Comparison of ENCODE assay signal across 15 cellular contexts in genomic region chr10:59375990-59376389, GRCh38. TPM values are rescaled to one million over a fixed set of nuclear protein-coding genes. Genes with fewer than 3 reads are reported as not detected.
DNase-seq lines count a peak whose midpoint lies in the region; TF ChIP-seq lines count a peak whose summit lies in the region.
"Had no signal": no experiment of that assay in that cellular context is flagged by ENCODE, and none has a peak within 500 bp of the region (broad histone marks: within the 10 kb centered on the region; RNA-seq: fewer than 3 reads in every experiment).

No MANE protein-coding gene starts in this region.

- H3K27me3 Mint-ChIP-seq in nephron (ENCODE audit: low read depth) = no peaks in the 10 kb centered on the region

- H3K4me3 Mint-ChIP-seq in nephron = no peak overlapping the region
- H3K4me3 Mint-ChIP-seq: CD4-positive, CD25-positive, alpha-beta regulatory T cell had no signal

- H3K27me3 ChIP-seq in fibroblast of lung (ENCODE audit: control insufficient read depth, insufficient read depth, low read length) = no peaks in the 10 kb centered on the region
- no peaks in the 10 kb centered on the region for H3K27me3 ChIP-seq in sigmoid colon
- H3K27me3 ChIP-seq: BLaER1 treated with 17β-estradiol and CSF1 and Interleukin-3, amounts not matched to agents 10 nM and 100 nM had no signal

- H3K4me1 Mint-ChIP-seq in nephron = peaks cover 22% of the 10 kb centered on the region
- H3K4me1 Mint-ChIP-seq: CD4-positive, CD25-positive, alpha-beta regulatory T cell had no signal

- H3K36me3 ChIP-seq in fibroblast of lung (ENCODE audit: control insufficient read depth, insufficient read depth, low read length) (no peaks in the 10 kb centered on the region), sigmoid colon (no peaks in the 10 kb centered on the region)
- H3K36me3 ChIP-seq: BLaER1 treated with 17β-estradiol and CSF1 and Interleukin-3, amounts not matched to agents 10 nM and 100 nM; HAP-1 had no signal

- H4K20me1 ChIP-seq in fibroblast of lung (ENCODE audit: control insufficient read depth, extremely low read depth, insufficient read depth, low read length) = no peaks in the 10 kb centered on the region
- H4K20me1 ChIP-seq: BLaER1 treated with 17β-estradiol and CSF1 and Interleukin-3, amounts not matched to agents 10 nM and 100 nM had no signal

- DNase-seq in COLO829 (ENCODE audit: low spot score) (peak; percentile 74), amniotic epithelial cell (ENCODE audit: low read depth) (peak; percentile 75), fibroblast of lung (ENCODE audit: low read depth in 2 of 2) (peak; percentile 37 to 69), erythroblast (lab: John Stamatoyannopoulos, UW) (no peak), sigmoid colon (no peak), SIG-M5 treated with dmso at 0.1 percent for 504 hours (lab: John Stamatoyannopoulos, UW; ENCODE audit: unreplicated experiment) (no peak)
- DNase-seq: 8988T; ACHN; Calu3; CD4-positive, CD25-positive, alpha-beta regulatory T cell; DMS 273 treated with DMSO at 0.1 percent for 48 hours; GOT3 had no signal

- H3K4me1 ChIP-seq in fibroblast of lung (ENCODE audit: control insufficient read depth, extremely low read depth, insufficient read depth, low read length) = no peaks in the 10 kb centered on the region
- H3K4me1 ChIP-seq in sigmoid colon = peaks cover 0 to 14% (median 11%) of the 10 kb centered on the region in 4 donors
- H3K4me1 ChIP-seq: BLaER1 treated with 17β-estradiol and CSF1 and Interleukin-3, amounts not matched to agents 10 nM and 100 nM had no signal

- TF ChIP-seq POLR2A in erythroblast (IDR thresholded peaks at IDR 0.05; ENCODE audit: low read length) = no peak
- no peak for TF ChIP-seq POLR2A in sigmoid colon (IDR thresholded peaks at IDR 0.05)

- H3K36me3 Mint-ChIP-seq in nephron (ENCODE audit: low read depth) = no peaks in the 10 kb centered on the region
- H3K36me3 Mint-ChIP-seq: CD4-positive, CD25-positive, alpha-beta regulatory T cell had no signal

- no peak overlapping the region for H2AFZ ChIP-seq in fibroblast of lung (ENCODE audit: low read length)

- 79 to 88% methylated on average over 3 of the region's 3 CpGs for WGBS in sigmoid colon, 2 donors

- H3K27ac ChIP-seq in fibroblast of lung (ENCODE audit: insufficient read depth, low read length) (no peak overlapping the region), sigmoid colon (no peak overlapping the region)
- H3K27ac ChIP-seq: BLaER1 treated with 17β-estradiol and CSF1 and Interleukin-3, amounts not matched to agents 10 nM and 100 nM had no signal

- peaks cover 4% of the 10 kb centered on the region for H3K9me3 Mint-ChIP-seq in nephron

- intact Hi-C loops in sigmoid colon (cut with DNase I) = no loop called here

- TF ChIP-seq EP300 in sigmoid colon (IDR thresholded peaks at IDR 0.05) = no peak

- no peak for TF ChIP-seq CTCF in fibroblast of lung (conservative IDR thresholded peaks at IDR 0.05 in 1 of 2, IDR thresholded peaks at IDR 0.05 in 1 of 2; ENCODE audit: low read depth in 1 of 2, low read length in 2 of 2)
- no peak for TF ChIP-seq CTCF in nephron (IDR thresholded peaks at IDR 0.05; ENCODE audit: unreplicated experiment in 3 of 3)
- no peak for TF ChIP-seq CTCF in sigmoid colon (IDR thresholded peaks at IDR 0.05)

- H3K79me2 ChIP-seq in fibroblast of lung (ENCODE audit: control insufficient read depth, insufficient read depth, low read length) = no peaks in the 10 kb centered on the region

- H3K9ac ChIP-seq in fibroblast of lung (ENCODE audit: insufficient read depth, low read length) = no peak overlapping the region
- H3K9ac ChIP-seq: BLaER1 treated with 17β-estradiol and CSF1 and Interleukin-3, amounts not matched to agents 10 nM and 100 nM had no signal

- H3K4me3 ChIP-seq in fibroblast of lung (replicated peaks in 1 of 4; ENCODE audit: control extremely low read depth in 1 of 4, insufficient read depth in 1 of 4, low read depth in 3 of 4, low read length in 4 of 4) (no peak overlapping the region), sigmoid colon (no peak overlapping the region)
- H3K4me3 ChIP-seq: BLaER1 treated with 17β-estradiol and CSF1 and Interleukin-3, amounts not matched to agents 10 nM and 100 nM; HAP-1 had no signal

- H3K4me2 ChIP-seq in fibroblast of lung (ENCODE audit: extremely low read depth, insufficient read depth, low read length) = no peak overlapping the region
- H3K4me2 ChIP-seq: BLaER1 treated with 17β-estradiol and CSF1 and Interleukin-3, amounts not matched to agents 10 nM and 100 nM had no signal

- no peaks in the 10 kb centered on the region for H3K9me3 ChIP-seq in fibroblast of lung (ENCODE audit: control insufficient read depth, insufficient read depth, low read depth, low read length)
- no peaks in the 10 kb centered on the region for H3K9me3 ChIP-seq in sigmoid colon
- H3K9me3 ChIP-seq: BLaER1 treated with 17β-estradiol and CSF1 and Interleukin-3, amounts not matched to agents 10 nM and 100 nM; HAP-1 had no signal

- H3K27ac Mint-ChIP-seq in nephron = peak overlapping the region; percentile 72 to 87 (median 76)

RNA-seq across cellular contexts. Expression of gene FAM13C, which starts 13.6 kb away (rescaled TPM):
- total RNA-seq in fibroblast of lung (3.9 and 5.9 TPM in 2 replicates), sigmoid colon (10 to 100 TPM; 13.8 to 33.9 (median 22.7) TPM)
- polyA plus RNA-seq in fibroblast of lung (0.17 and 2.8 TPM in 2 replicates), sigmoid colon (1 to 10 TPM in 2 of 3 donors, under 1 TPM in 1; 0.92 to 2.6 (median 2.4) TPM)
- polyA plus RNA-seq in fibroblast of lung (2012) = 0.17 and 4.3 TPM in 2 replicates
- polyA minus RNA-seq in fibroblast of lung (ENCODE audit: low replicate concordance) = 30.6 TPM in 1 of 2 replicates, not detected in the other
- total RNA-seq: Calu3; CD4-positive, CD25-positive, alpha-beta regulatory T cell had no signal
- polyA plus RNA-seq: CD4-positive, CD25-positive, alpha-beta regulatory T cell had no signal

Comparison
In these comparisons a context has a peak if more than half of its experiments do, and no peak if none do; other contexts are left out.
1. DNase-seq: peak in COLO829 (single experiment), amniotic epithelial cell (single experiment) and fibroblast of lung (2 of 2); none in erythroblast (0 of 2), sigmoid colon (single experiment) and SIG-M5 treated with dmso at 0.1 percent for 504 hours (single experiment).